ENCODE assay signal across 8 cellular contexts in the genomic region with DNA sequence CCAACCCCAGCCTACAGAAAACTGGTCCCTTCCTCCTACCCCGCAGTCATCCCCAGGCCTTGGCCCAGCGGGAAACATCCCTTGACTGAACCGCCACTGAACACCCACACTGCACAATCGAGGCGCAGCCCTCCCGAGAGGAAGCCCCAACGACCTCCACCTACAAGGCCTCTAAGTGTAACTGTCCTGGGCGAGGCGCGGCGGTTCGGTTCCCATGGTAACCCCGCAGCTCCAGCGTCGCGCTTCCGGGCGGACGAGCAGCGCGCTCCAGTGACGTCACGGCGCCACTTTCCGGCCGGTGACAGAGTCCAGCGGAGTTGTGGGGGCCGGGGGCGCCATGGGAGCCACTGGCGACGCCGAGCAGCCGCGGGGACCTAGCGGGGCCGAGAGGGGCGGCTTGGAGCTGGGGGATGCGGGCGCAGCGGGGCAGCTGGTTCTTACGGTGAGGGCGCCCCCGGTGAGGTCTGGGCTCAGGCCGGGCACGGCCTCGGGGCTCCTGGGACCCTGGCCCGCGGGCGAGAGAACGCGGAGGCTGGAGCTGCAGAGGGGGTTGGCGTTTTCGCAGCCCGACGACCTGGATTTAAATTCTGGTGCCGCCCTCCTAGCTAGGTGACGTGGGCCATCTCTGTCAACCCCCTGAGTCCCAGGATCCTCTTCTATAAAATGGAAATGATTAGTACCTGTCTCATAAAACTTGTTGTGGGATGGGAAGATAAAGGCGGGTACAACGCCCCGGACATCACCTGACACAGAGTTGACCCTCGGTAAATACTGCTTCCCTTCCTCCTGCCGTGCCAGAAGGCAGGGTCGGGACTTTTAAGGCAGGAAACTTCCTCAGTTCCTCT. TPM values are rescaled to one million over a fixed set of nuclear protein-coding genes. Genes with fewer than 3 reads are reported as not detected.
DNase-seq lines count a peak whose midpoint lies in the region; ATAC-seq and TF ChIP-seq lines count a peak whose summit lies in the region.

A gene with protein sequence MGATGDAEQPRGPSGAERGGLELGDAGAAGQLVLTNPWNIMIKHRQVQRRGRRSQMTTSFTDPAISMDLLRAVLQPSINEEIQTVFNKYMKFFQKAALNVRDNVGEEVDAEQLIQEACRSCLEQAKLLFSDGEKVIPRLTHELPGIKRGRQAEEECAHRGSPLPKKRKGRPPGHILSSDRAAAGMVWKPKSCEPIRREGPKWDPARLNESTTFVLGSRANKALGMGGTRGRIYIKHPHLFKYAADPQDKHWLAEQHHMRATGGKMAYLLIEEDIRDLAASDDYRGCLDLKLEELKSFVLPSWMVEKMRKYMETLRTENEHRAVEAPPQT (plus strand): TSS at position 287 of the 845 bp plus-strand sequence. CDS start 51 bp downstream, at position 338.
A gene (minus strand): TSS at position 216 of the 845 bp plus-strand sequence. CDS start 1,908 bp downstream, outside the sequence.

- peak within 1 kb of the TSS; percentile 69 for H3K4me3 ChIP-seq in kidney epithelial cell (ENCODE audit: low read depth, low read length)

- DNase-seq in AG08395 (ENCODE audit: low spot score) (peak; percentile 95), NCI-H345 (lab: John Stamatoyannopoulos, UW) (peak; percentile 95), cerebellum (ENCODE audit: low spot score) (peak; percentile 94), kidney epithelial cell (ENCODE audit: low read depth) (peak; percentile 56)
- peak; percentile 80 for DNase-seq in activated CD4-positive, alpha-beta T cell treated with anti-CD3 and anti-CD28 coated beads for 1 hour
- DNase-seq in stimulated activated CD4-positive, alpha-beta T cell treated with anti-CD3 and anti-CD28 coated beads, Interleukin-15, amount 100 ng/mL, for 1 hour (ENCODE audit: low read depth in 1 of 2, low spot score in 1 of 2): peak; percentile 68 to 76

- no peaks in the 10 kb centered on the region for H3K27me3 ChIP-seq in kidney epithelial cell (ENCODE audit: control insufficient read depth, insufficient read depth, low read length)

- H3K36me3 ChIP-seq in kidney epithelial cell (ENCODE audit: control insufficient read depth, insufficient read depth, low read length): no peaks in the 10 kb centered on the region

- ATAC-seq in GM18909 (IDR thresholded peaks at IDR 0.05; ENCODE audit: poor library complexity, unreplicated experiment) (peak; percentile 91), HG03159 (IDR thresholded peaks at IDR 0.05; ENCODE audit: unreplicated experiment) (peak; percentile 85)

- TF ChIP-seq CTCF in kidney epithelial cell (IDR thresholded peaks at IDR 0.05; ENCODE audit: insufficient read depth, low read length, poor library complexity, severe bottlenecking): no peak

RNA-seq across cellular contexts. Expression of the first gene that starts in this region (rescaled TPM):
- total RNA-seq in cerebellum (9.0 TPM), kidney epithelial cell (46.7 and 48.2 TPM in 2 replicates)

RNA-seq across cellular contexts. Expression of the second gene that starts in this region (rescaled TPM):
- total RNA-seq in cerebellum (1.1 TPM), kidney epithelial cell (not detected in 2 replicates)

Comparison
In these comparisons a context has a peak if more than half of its experiments do, and no peak if none do; other contexts are left out.
1. Peak in every context shown above with its lines: DNase-seq, ATAC-seq and H3K4me3 ChIP-seq.